Comparison of ENCODE assay signal across 9 cellular contexts in genomic region chr7:131027287-131027773, GRCh38.
DNase-seq lines count a peak whose midpoint lies in the region; ATAC-seq, FAIRE-seq and TF ChIP-seq lines count a peak whose summit lies in the region.
"Had no signal": no experiment of that assay in that cellular context is flagged by ENCODE, and none has a peak within 500 bp of the region (broad histone marks: within the 10 kb centered on the region; RNA-seq: fewer than 3 reads in every experiment).

No MANE protein-coding gene starts in this region.

- DNase-seq in RPMI7951 (ENCODE audit: low read depth) (peak; percentile 98), cardiac fibroblast (ENCODE audit: low read depth in 2 of 2) (peak; percentile 63 to 81), urothelium cell line (ENCODE audit: low spot score) (no peak), activated gamma-delta T cell treated with Interleukin-2 at 50 U/mL for 16 hours (no peak)

- peaks cover 11 to 37% of the 10 kb centered on the region in 2 donors for H3K4me1 ChIP-seq in muscle layer of duodenum (ENCODE audit: control insufficient read depth in 1 of 2, insufficient read depth in 2 of 2, low read length in 2 of 2)
- H3K4me1 ChIP-seq: SJCRH30 had no signal

- no peaks in the 10 kb centered on the region for H3K36me3 ChIP-seq in muscle layer of duodenum (ENCODE audit: control insufficient read depth in 1 of 2, insufficient read depth in 2 of 2, low read length in 2 of 2)
- H3K36me3 ChIP-seq: SJCRH30 had no signal

- no peak for FAIRE-seq in urothelium cell line (lab: Jason Lieb, UNC)

- peak overlapping the region; percentile 56 for H3K27ac ChIP-seq in muscle layer of duodenum (ENCODE audit: low read length)
- H3K27ac ChIP-seq: SJCRH30 had no signal

- no peaks in the 10 kb centered on the region for H3K9me3 ChIP-seq in muscle layer of duodenum (ENCODE audit: control insufficient read depth in 1 of 2, low read length in 2 of 2)
- H3K9me3 ChIP-seq: SJCRH30 had no signal

- ATAC-seq in GM21619 (IDR thresholded peaks at IDR 0.05; ENCODE audit: unreplicated experiment) (peak; percentile 28), GM18498 (IDR thresholded peaks at IDR 0.05; ENCODE audit: unreplicated experiment) (no peak), HG03460 (IDR thresholded peaks at IDR 0.05; ENCODE audit: unreplicated experiment) (no peak)

- TF ChIP-seq CTCF in cardiac fibroblast (IDR thresholded peaks at IDR 0.05; ENCODE audit: low read depth, low read length) = no peak

- H3K4me3 ChIP-seq in cardiac fibroblast (replicated peaks in 1 of 2; ENCODE audit: low read depth in 2 of 2, low read length in 2 of 2) = no peak overlapping the region
- H3K4me3 ChIP-seq in muscle layer of duodenum (ENCODE audit: low read depth in 1 of 2, low read length in 2 of 2) = no peak overlapping the region
- H3K4me3 ChIP-seq: SJCRH30 had no signal

- no peaks in the 10 kb centered on the region for H3K27me3 ChIP-seq in muscle layer of duodenum (ENCODE audit: low read depth, low read length)
- H3K27me3 ChIP-seq: SJCRH30 had no signal

Comparison
In these comparisons a context has a peak if more than half of its experiments do, and no peak if none do; other contexts are left out.
1. DNase-seq: peak in RPMI7951 (single experiment) and cardiac fibroblast (2 of 2); none in urothelium cell line (single experiment) and activated gamma-delta T cell treated with Interleukin-2 at 50 U/mL for 16 hours (single experiment).